1 cellular context compared by ENCODE assay signal in the genomic region with DNA sequence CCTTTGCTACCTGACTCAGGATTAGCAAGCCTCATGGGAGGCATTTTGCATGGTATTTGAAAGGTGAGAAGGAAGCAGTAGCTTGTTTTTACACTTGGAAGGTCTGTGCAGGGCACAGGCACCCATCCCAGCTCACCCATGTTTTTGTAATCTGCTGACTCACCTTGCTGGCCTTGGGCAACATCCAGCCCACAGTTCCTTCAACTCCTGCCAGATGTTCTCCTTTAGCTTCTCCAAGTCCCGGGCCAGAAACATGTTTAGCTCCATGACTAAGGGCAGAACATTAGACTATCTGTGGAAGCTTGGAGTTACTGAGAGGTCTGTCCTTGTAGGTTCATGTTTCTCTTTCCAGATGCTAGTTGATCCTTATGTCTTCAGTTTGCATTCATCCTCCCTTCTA.
TF ChIP-seq lines count a peak whose summit lies in the region.

No MANE protein-coding gene starts in this region.

TF ChIP-seq in WTC11, 78 proteins besides CTCF, POLR2A, EP300 and RAD21 (continued from another document):
- TF ChIP-seq, protein P1, sequence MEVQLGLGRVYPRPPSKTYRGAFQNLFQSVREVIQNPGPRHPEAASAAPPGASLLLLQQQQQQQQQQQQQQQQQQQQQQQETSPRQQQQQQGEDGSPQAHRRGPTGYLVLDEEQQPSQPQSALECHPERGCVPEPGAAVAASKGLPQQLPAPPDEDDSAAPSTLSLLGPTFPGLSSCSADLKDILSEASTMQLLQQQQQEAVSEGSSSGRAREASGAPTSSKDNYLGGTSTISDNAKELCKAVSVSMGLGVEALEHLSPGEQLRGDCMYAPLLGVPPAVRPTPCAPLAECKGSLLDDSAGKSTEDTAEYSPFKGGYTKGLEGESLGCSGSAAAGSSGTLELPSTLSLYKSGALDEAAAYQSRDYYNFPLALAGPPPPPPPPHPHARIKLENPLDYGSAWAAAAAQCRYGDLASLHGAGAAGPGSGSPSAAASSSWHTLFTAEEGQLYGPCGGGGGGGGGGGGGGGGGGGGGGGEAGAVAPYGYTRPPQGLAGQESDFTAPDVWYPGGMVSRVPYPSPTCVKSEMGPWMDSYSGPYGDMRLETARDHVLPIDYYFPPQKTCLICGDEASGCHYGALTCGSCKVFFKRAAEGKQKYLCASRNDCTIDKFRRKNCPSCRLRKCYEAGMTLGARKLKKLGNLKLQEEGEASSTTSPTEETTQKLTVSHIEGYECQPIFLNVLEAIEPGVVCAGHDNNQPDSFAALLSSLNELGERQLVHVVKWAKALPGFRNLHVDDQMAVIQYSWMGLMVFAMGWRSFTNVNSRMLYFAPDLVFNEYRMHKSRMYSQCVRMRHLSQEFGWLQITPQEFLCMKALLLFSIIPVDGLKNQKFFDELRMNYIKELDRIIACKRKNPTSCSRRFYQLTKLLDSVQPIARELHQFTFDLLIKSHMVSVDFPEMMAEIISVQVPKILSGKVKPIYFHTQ (CRISPR knock-in tag; IDR thresholded peaks at IDR 0.05), result no peak
- TF ChIP-seq, protein P2, sequence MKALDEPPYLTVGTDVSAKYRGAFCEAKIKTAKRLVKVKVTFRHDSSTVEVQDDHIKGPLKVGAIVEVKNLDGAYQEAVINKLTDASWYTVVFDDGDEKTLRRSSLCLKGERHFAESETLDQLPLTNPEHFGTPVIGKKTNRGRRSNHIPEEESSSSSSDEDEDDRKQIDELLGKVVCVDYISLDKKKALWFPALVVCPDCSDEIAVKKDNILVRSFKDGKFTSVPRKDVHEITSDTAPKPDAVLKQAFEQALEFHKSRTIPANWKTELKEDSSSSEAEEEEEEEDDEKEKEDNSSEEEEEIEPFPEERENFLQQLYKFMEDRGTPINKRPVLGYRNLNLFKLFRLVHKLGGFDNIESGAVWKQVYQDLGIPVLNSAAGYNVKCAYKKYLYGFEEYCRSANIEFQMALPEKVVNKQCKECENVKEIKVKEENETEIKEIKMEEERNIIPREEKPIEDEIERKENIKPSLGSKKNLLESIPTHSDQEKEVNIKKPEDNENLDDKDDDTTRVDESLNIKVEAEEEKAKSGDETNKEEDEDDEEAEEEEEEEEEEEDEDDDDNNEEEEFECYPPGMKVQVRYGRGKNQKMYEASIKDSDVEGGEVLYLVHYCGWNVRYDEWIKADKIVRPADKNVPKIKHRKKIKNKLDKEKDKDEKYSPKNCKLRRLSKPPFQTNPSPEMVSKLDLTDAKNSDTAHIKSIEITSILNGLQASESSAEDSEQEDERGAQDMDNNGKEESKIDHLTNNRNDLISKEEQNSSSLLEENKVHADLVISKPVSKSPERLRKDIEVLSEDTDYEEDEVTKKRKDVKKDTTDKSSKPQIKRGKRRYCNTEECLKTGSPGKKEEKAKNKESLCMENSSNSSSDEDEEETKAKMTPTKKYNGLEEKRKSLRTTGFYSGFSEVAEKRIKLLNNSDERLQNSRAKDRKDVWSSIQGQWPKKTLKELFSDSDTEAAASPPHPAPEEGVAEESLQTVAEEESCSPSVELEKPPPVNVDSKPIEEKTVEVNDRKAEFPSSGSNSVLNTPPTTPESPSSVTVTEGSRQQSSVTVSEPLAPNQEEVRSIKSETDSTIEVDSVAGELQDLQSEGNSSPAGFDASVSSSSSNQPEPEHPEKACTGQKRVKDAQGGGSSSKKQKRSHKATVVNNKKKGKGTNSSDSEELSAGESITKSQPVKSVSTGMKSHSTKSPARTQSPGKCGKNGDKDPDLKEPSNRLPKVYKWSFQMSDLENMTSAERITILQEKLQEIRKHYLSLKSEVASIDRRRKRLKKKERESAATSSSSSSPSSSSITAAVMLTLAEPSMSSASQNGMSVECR (CRISPR knock-in tag; IDR thresholded peaks at IDR 0.05; ENCODE audit: borderline replicate concordance), result no peak
- TF ChIP-seq FOXP1 (CRISPR knock-in tag; IDR thresholded peaks at IDR 0.05; ENCODE audit: borderline replicate concordance), result no peak
- TF ChIP-seq NR1H2 (CRISPR knock-in tag; IDR thresholded peaks at IDR 0.05), result no peak
- TF ChIP-seq, protein P3, sequence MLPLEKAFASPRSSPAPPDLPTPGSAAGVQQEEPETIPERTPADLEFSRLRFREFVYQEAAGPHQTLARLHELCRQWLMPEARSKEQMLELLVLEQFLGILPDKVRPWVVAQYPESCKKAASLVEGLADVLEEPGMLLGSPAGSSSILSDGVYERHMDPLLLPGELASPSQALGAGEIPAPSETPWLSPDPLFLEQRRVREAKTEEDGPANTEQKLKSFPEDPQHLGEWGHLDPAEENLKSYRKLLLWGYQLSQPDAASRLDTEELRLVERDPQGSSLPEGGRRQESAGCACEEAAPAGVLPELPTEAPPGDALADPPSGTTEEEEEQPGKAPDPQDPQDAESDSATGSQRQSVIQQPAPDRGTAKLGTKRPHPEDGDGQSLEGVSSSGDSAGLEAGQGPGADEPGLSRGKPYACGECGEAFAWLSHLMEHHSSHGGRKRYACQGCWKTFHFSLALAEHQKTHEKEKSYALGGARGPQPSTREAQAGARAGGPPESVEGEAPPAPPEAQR (CRISPR knock-in tag; IDR thresholded peaks at IDR 0.05), result no peak
- no peak for TF ChIP-seq ZNF138 (CRISPR knock-in tag; conservative IDR thresholded peaks at IDR 0.05)
- TF ChIP-seq, protein P4, sequence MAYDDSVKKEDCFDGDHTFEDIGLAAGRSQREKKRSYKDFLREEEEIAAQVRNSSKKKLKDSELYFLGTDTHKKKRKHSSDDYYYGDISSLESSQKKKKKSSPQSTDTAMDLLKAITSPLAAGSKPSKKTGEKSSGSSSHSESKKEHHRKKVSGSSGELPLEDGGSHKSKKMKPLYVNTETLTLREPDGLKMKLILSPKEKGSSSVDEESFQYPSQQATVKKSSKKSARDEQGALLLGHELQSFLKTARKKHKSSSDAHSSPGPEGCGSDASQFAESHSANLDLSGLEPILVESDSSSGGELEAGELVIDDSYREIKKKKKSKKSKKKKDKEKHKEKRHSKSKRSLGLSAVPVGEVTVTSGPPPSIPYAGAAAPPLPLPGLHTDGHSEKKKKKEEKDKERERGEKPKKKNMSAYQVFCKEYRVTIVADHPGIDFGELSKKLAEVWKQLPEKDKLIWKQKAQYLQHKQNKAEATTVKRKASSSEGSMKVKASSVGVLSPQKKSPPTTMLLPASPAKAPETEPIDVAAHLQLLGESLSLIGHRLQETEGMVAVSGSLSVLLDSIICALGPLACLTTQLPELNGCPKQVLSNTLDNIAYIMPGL (CRISPR knock-in tag; IDR thresholded peaks at IDR 0.05), result no peak
- TF ChIP-seq, protein P5, sequence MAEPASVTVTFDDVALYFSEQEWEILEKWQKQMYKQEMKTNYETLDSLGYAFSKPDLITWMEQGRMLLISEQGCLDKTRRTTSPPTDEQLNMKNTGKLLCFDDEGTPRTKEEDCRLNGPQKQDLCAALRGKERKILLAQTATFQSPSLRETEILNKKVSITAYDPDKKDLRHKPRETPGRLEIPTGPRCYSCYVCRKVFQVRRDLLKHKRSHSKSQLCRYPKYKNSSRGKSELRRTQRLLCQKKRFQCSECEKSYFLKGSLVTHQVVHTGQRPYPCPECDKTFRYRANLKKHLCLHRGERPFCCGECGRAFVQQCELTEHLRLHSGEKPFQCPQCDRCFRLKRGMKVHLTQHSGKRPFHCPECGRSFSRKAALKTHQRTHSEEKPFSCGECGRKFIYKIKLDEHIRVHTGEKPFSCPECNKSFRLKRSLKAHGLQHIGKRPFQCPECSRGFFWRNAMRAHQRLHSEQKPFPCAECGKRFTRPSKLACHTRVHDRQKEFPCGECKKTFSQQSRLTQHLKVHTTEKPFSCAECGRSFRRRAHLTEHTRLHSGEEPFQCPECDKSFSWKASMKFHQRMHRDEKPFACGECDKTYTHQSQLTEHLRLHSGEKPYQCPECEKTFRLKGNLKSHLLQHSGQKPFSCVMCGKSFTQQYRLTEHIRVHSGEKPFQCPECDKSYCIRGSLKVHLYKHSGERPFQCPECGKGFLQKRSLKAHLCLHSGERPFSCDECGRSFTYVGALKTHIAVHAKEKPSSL (CRISPR knock-in tag; conservative IDR thresholded peaks at IDR 0.05), result no peak
- TF ChIP-seq, protein P6, sequence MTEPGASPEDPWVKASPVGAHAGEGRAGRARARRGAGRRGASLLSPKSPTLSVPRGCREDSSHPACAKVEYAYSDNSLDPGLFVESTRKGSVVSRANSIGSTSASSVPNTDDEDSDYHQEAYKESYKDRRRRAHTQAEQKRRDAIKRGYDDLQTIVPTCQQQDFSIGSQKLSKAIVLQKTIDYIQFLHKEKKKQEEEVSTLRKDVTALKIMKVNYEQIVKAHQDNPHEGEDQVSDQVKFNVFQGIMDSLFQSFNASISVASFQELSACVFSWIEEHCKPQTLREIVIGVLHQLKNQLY (CRISPR knock-in tag; IDR thresholded peaks at IDR 0.05), result no peak
- TF ChIP-seq ETV6 (CRISPR knock-in tag; IDR thresholded peaks at IDR 0.05), result no peak
- no peak for TF ChIP-seq ZNF416 (CRISPR knock-in tag; IDR thresholded peaks at IDR 0.05)
